In the genomic region with DNA sequence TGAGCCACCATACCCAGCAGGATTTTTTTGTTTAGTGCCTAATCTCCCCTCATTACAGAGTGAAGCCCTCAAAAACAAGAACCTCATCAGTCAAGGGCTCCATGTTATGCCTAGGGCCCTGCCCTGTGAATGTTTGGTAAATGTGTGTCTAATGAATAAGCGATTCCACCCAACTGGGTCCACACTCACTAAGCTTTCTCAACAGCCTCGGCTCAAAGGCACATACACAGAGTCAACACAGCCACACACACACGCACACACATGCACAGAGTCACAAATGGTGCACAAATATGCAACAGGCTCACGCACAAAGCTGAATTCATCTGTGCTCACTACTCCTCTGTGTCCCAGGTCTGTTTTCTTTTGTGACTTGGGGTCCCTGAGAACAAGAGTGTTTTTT, we compare ENCODE assay signal across 1 cellular context.
TF ChIP-seq lines count a peak whose summit lies in the region.

No MANE protein-coding gene starts in this region.

TF ChIP-seq in WTC11, 78 proteins besides CTCF, POLR2A, EP300 and RAD21 (continued from another document):
- TF ChIP-seq, protein P1, sequence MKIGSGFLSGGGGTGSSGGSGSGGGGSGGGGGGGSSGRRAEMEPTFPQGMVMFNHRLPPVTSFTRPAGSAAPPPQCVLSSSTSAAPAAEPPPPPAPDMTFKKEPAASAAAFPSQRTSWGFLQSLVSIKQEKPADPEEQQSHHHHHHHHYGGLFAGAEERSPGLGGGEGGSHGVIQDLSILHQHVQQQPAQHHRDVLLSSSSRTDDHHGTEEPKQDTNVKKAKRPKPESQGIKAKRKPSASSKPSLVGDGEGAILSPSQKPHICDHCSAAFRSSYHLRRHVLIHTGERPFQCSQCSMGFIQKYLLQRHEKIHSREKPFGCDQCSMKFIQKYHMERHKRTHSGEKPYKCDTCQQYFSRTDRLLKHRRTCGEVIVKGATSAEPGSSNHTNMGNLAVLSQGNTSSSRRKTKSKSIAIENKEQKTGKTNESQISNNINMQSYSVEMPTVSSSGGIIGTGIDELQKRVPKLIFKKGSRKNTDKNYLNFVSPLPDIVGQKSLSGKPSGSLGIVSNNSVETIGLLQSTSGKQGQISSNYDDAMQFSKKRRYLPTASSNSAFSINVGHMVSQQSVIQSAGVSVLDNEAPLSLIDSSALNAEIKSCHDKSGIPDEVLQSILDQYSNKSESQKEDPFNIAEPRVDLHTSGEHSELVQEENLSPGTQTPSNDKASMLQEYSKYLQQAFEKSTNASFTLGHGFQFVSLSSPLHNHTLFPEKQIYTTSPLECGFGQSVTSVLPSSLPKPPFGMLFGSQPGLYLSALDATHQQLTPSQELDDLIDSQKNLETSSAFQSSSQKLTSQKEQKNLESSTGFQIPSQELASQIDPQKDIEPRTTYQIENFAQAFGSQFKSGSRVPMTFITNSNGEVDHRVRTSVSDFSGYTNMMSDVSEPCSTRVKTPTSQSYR (CRISPR knock-in tag; IDR thresholded peaks at IDR 0.05) = no peak
- TF ChIP-seq ZNF263 (CRISPR knock-in tag; IDR thresholded peaks at IDR 0.05; ENCODE audit: low read depth) (no peak), IRF2 (CRISPR knock-in tag; IDR thresholded peaks at IDR 0.05; ENCODE audit: borderline replicate concordance, low read depth) (no peak), FOXK1 (CRISPR knock-in tag; IDR thresholded peaks at IDR 0.05) (no peak), SP1 (CRISPR knock-in tag; conservative IDR thresholded peaks at IDR 0.05) (no peak), SOX15 (CRISPR knock-in tag; IDR thresholded peaks at IDR 0.05) (no peak), JUN (CRISPR knock-in tag; IDR thresholded peaks at IDR 0.05) (no peak)
- TF ChIP-seq, protein P2, sequence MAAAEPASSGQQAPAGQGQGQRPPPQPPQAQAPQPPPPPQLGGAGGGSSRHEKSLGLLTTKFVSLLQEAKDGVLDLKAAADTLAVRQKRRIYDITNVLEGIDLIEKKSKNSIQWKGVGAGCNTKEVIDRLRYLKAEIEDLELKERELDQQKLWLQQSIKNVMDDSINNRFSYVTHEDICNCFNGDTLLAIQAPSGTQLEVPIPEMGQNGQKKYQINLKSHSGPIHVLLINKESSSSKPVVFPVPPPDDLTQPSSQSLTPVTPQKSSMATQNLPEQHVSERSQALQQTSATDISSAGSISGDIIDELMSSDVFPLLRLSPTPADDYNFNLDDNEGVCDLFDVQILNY (CRISPR knock-in tag; IDR thresholded peaks at IDR 0.05) = no peak
- TF ChIP-seq, protein P3, sequence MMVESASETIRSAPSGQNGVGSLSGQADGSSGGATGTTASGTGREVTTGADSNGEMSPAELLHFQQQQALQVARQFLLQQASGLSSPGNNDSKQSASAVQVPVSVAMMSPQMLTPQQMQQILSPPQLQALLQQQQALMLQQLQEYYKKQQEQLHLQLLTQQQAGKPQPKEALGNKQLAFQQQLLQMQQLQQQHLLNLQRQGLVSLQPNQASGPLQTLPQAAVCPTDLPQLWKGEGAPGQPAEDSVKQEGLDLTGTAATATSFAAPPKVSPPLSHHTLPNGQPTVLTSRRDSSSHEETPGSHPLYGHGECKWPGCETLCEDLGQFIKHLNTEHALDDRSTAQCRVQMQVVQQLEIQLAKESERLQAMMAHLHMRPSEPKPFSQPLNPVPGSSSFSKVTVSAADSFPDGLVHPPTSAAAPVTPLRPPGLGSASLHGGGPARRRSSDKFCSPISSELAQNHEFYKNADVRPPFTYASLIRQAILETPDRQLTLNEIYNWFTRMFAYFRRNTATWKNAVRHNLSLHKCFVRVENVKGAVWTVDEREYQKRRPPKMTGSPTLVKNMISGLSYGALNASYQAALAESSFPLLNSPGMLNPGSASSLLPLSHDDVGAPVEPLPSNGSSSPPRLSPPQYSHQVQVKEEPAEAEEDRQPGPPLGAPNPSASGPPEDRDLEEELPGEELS (CRISPR knock-in tag; IDR thresholded peaks at IDR 0.05) = no peak
- TF ChIP-seq, protein P4, sequence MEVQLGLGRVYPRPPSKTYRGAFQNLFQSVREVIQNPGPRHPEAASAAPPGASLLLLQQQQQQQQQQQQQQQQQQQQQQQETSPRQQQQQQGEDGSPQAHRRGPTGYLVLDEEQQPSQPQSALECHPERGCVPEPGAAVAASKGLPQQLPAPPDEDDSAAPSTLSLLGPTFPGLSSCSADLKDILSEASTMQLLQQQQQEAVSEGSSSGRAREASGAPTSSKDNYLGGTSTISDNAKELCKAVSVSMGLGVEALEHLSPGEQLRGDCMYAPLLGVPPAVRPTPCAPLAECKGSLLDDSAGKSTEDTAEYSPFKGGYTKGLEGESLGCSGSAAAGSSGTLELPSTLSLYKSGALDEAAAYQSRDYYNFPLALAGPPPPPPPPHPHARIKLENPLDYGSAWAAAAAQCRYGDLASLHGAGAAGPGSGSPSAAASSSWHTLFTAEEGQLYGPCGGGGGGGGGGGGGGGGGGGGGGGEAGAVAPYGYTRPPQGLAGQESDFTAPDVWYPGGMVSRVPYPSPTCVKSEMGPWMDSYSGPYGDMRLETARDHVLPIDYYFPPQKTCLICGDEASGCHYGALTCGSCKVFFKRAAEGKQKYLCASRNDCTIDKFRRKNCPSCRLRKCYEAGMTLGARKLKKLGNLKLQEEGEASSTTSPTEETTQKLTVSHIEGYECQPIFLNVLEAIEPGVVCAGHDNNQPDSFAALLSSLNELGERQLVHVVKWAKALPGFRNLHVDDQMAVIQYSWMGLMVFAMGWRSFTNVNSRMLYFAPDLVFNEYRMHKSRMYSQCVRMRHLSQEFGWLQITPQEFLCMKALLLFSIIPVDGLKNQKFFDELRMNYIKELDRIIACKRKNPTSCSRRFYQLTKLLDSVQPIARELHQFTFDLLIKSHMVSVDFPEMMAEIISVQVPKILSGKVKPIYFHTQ (CRISPR knock-in tag; IDR thresholded peaks at IDR 0.05) = no peak
- TF ChIP-seq, protein P5, sequence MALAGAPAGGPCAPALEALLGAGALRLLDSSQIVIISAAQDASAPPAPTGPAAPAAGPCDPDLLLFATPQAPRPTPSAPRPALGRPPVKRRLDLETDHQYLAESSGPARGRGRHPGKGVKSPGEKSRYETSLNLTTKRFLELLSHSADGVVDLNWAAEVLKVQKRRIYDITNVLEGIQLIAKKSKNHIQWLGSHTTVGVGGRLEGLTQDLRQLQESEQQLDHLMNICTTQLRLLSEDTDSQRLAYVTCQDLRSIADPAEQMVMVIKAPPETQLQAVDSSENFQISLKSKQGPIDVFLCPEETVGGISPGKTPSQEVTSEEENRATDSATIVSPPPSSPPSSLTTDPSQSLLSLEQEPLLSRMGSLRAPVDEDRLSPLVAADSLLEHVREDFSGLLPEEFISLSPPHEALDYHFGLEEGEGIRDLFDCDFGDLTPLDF (CRISPR knock-in tag; IDR thresholded peaks at IDR 0.05) = no peak
- TF ChIP-seq, protein P6, sequence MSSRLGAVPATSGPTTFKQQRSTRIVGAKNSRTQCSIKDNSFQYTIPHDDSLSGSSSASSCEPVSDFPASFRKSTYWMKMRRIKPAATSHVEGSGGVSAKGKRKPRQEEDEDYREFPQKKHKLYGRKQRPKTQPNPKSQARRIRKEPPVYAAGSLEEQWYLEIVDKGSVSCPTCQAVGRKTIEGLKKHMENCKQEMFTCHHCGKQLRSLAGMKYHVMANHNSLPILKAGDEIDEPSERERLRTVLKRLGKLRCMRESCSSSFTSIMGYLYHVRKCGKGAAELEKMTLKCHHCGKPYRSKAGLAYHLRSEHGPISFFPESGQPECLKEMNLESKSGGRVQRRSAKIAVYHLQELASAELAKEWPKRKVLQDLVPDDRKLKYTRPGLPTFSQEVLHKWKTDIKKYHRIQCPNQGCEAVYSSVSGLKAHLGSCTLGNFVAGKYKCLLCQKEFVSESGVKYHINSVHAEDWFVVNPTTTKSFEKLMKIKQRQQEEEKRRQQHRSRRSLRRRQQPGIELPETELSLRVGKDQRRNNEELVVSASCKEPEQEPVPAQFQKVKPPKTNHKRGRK (CRISPR knock-in tag; IDR thresholded peaks at IDR 0.05; ENCODE audit: borderline replicate concordance) = no peak
